10 cellular contexts compared by ENCODE assay signal in genomic region chr17:79942591-79943353, GRCh38.
A peak's percentile ranks its signal among the peaks of the same experiment; 100 is the strongest.
DNase-seq lines count a peak whose midpoint lies in the region; ATAC-seq and TF ChIP-seq lines count a peak whose summit lies in the region.
"Had no signal": no experiment of that assay in that cellular context is flagged by ENCODE, and none has a peak within 500 bp of the region (broad histone marks: within the 10 kb centered on the region; RNA-seq: fewer than 3 reads in every experiment).

No MANE protein-coding gene starts in this region.

- DNase-seq in H7, result peak; percentile 49
- peak; percentile 57 for DNase-seq in activated CD8-positive, alpha-beta memory T cell treated with anti-CD3 and anti-CD28 coated beads, Interleukin-2, amount 10 ng/mL, durations not matched to agents 7 days and 5 days
- peak; percentile 30 for DNase-seq in left cardiac atrium
- no peak for DNase-seq in stimulated activated effector memory CD8-positive, alpha-beta T cell treated with anti-CD3 and anti-CD28 coated beads, Interleukin-12 subunit alpha, Interleukin-12 subunit beta, amount 100 ng/mL, for 72 hours (ENCODE audit: low spot score in 2 of 2)
- DNase-seq in MM.1S, result no peak
- DNase-seq in GM03348 (ENCODE audit: low spot score), result no peak
- DNase-seq in testis, result no peak
- DNase-seq: NK-92 treated with Interleukin-12 subunit alpha and Interleukin-12 subunit beta, amount 100 ng/mL, for 24 hours; substantia nigra had no signal

- H3K4me1 ChIP-seq in MM.1S (ENCODE audit: low read length) (no peaks in the 10 kb centered on the region), testis (peaks cover 12% of the 10 kb centered on the region)

- H3K4me1 Mint-ChIP-seq in activated CD8-positive, alpha-beta memory T cell treated with anti-CD3 and anti-CD28 coated beads, Interleukin-2, amount 10 ng/mL, durations not matched to agents 7 days and 5 days, result peaks cover 9% of the 10 kb centered on the region
- H3K4me1 Mint-ChIP-seq in stimulated activated effector memory CD8-positive, alpha-beta T cell treated with anti-CD3 and anti-CD28 coated beads, Interleukin-12 subunit alpha, Interleukin-12 subunit beta, amount 100 ng/mL, for 72 hours, result peaks cover 9% of the 10 kb centered on the region

- no peaks in the 10 kb centered on the region for H3K9me3 ChIP-seq in MM.1S (replicated peaks; ENCODE audit: insufficient read depth, low read length)
- H3K9me3 ChIP-seq in testis, result no peaks in the 10 kb centered on the region

- TF ChIP-seq POLR2A in testis (IDR thresholded peaks at IDR 0.05), result no peak
- no peak for TF ChIP-seq POLR2A in GM18505 (IDR thresholded peaks at IDR 0.05; ENCODE audit: borderline replicate concordance, extremely low read depth, insufficient read depth, insufficient read length)

- H3K36me3 ChIP-seq in H7 (replicated peaks; ENCODE audit: control insufficient read depth, insufficient read depth, low read length) (peaks cover 31% of the 10 kb centered on the region), MM.1S (replicated peaks; ENCODE audit: insufficient read depth, low read length) (no peaks in the 10 kb centered on the region), testis (ENCODE audit: low read depth, missing control alignments) (no peaks in the 10 kb centered on the region)

- WGBS in testis, 2 donors, result 52 to 73% methylated on average over 18 to 35 of the region's 35 CpGs

- peak; percentile 72 for ATAC-seq in activated CD8-positive, alpha-beta memory T cell treated with anti-CD3 and anti-CD28 coated beads, Interleukin-2, amount 10 ng/mL, durations not matched to agents 7 days and 5 days
- ATAC-seq in left cardiac atrium, result peak; percentile 3 to 42
- peak; percentile 59 for ATAC-seq in stimulated activated effector memory CD8-positive, alpha-beta T cell treated with anti-CD3 and anti-CD28 coated beads, Interleukin-12 subunit alpha, Interleukin-12 subunit beta, amount 100 ng/mL, for 72 hours
- ATAC-seq in GM18505 (IDR thresholded peaks at IDR 0.05; ENCODE audit: unreplicated experiment), result no peak

- H3K9me2 ChIP-seq in MM.1S (replicated peaks; ENCODE audit: insufficient read depth, low read length), result no peaks in the 10 kb centered on the region

- no peaks in the 10 kb centered on the region for H3K79me2 ChIP-seq in MM.1S (ENCODE audit: low read length)

- H2AFZ ChIP-seq in MM.1S (ENCODE audit: low read length), result no peak overlapping the region

- H3K4me3 Mint-ChIP-seq in activated CD8-positive, alpha-beta memory T cell treated with anti-CD3 and anti-CD28 coated beads, Interleukin-2, amount 10 ng/mL, durations not matched to agents 7 days and 5 days, result no peak overlapping the region
- H3K4me3 Mint-ChIP-seq in stimulated activated effector memory CD8-positive, alpha-beta T cell treated with anti-CD3 and anti-CD28 coated beads, Interleukin-12 subunit alpha, Interleukin-12 subunit beta, amount 100 ng/mL, for 72 hours, result peak overlapping the region; percentile 34

- CTCF ChIA-PET in activated CD8-positive, alpha-beta memory T cell treated with anti-CD3 and anti-CD28 coated beads, Interleukin-2, amount 10 ng/mL, durations not matched to agents 7 days and 5 days (lab: Charles Lee), result no interaction called here

- no peaks in the 10 kb centered on the region for H3F3A ChIP-seq in MM.1S (ENCODE audit: insufficient read depth, low read length)

- H3K27me3 ChIP-seq in H7 (ENCODE audit: control insufficient read depth, insufficient read depth, low read length) (no peaks in the 10 kb centered on the region), MM.1S (replicated peaks; ENCODE audit: insufficient read depth, low read length) (peaks cover 96% of the 10 kb centered on the region), testis (no peaks in the 10 kb centered on the region)

- peaks cover 4% of the 10 kb centered on the region for H3K27me3 Mint-ChIP-seq in activated CD8-positive, alpha-beta memory T cell treated with anti-CD3 and anti-CD28 coated beads, Interleukin-2, amount 10 ng/mL, durations not matched to agents 7 days and 5 days

- H3K27ac ChIP-seq in MM.1S (ENCODE audit: low read length) (no peak overlapping the region), testis (no peak overlapping the region)

- no peak for TF ChIP-seq CTCF in MM.1S (IDR thresholded peaks at IDR 0.05; ENCODE audit: low read length)
- no peak for TF ChIP-seq CTCF in testis (IDR thresholded peaks at IDR 0.05)

- no peak overlapping the region for H3K4me3 ChIP-seq in H7 (ENCODE audit: insufficient read depth, low read depth, low read length)
- H3K4me3 ChIP-seq in MM.1S (ENCODE audit: low read length), result no peak overlapping the region
- H3K4me3 ChIP-seq in testis, result no peak overlapping the region

- H3K9ac ChIP-seq in MM.1S (ENCODE audit: low read length), result no peak overlapping the region

- H3K9me3 Mint-ChIP-seq in activated CD8-positive, alpha-beta memory T cell treated with anti-CD3 and anti-CD28 coated beads, Interleukin-2, amount 10 ng/mL, durations not matched to agents 7 days and 5 days (ENCODE audit: low read depth), result no peaks in the 10 kb centered on the region
- no peaks in the 10 kb centered on the region for H3K9me3 Mint-ChIP-seq in stimulated activated effector memory CD8-positive, alpha-beta T cell treated with anti-CD3 and anti-CD28 coated beads, Interleukin-12 subunit alpha, Interleukin-12 subunit beta, amount 100 ng/mL, for 72 hours

- no peak overlapping the region for H3K4me2 ChIP-seq in MM.1S (ENCODE audit: low read depth, low read length)

- intact Hi-C loops in left cardiac atrium (cut with DNase I), result no loop called here
- intact Hi-C loops in testis (cut with DNase I; ENCODE audit: low total_unique reads), result no loop called here

- H4K20me1 ChIP-seq in MM.1S (ENCODE audit: insufficient read depth, low read length), result no peaks in the 10 kb centered on the region

- peak overlapping the region; percentile 60 for H3K27ac Mint-ChIP-seq in activated CD8-positive, alpha-beta memory T cell treated with anti-CD3 and anti-CD28 coated beads, Interleukin-2, amount 10 ng/mL, durations not matched to agents 7 days and 5 days
- peak overlapping the region; percentile 86 for H3K27ac Mint-ChIP-seq in stimulated activated effector memory CD8-positive, alpha-beta T cell treated with anti-CD3 and anti-CD28 coated beads, Interleukin-12 subunit alpha, Interleukin-12 subunit beta, amount 100 ng/mL, for 72 hours

- H3K36me3 Mint-ChIP-seq in activated CD8-positive, alpha-beta memory T cell treated with anti-CD3 and anti-CD28 coated beads, Interleukin-2, amount 10 ng/mL, durations not matched to agents 7 days and 5 days, result no peaks in the 10 kb centered on the region
- no peaks in the 10 kb centered on the region for H3K36me3 Mint-ChIP-seq in stimulated activated effector memory CD8-positive, alpha-beta T cell treated with anti-CD3 and anti-CD28 coated beads, Interleukin-12 subunit alpha, Interleukin-12 subunit beta, amount 100 ng/mL, for 72 hours

Comparison
In these comparisons a context has a peak if more than half of its experiments do, and no peak if none do; other contexts are left out.
1. DNase-seq: peak in H7 (single experiment), activated CD8-positive, alpha-beta memory T cell treated with anti-CD3 and anti-CD28 coated beads, Interleukin-2, amount 10 ng/mL, durations not matched to agents 7 days and 5 days (single experiment) and left cardiac atrium (single experiment); none in stimulated activated effector memory CD8-positive, alpha-beta T cell treated with anti-CD3 and anti-CD28 coated beads, Interleukin-12 subunit alpha, Interleukin-12 subunit beta, amount 100 ng/mL, for 72 hours (0 of 2), MM.1S (single experiment), GM03348 (single experiment) and testis (single experiment).